1 cellular context compared by ENCODE assay signal in genomic region chr15:80855206-80855605, GRCh38.
TF ChIP-seq lines count a peak whose summit lies in the region.

No MANE protein-coding gene starts in this region.

TF ChIP-seq in WTC11, 78 proteins besides CTCF, POLR2A, EP300 and RAD21 (continued from another document):
- TF ChIP-seq AR (CRISPR knock-in tag; IDR thresholded peaks at IDR 0.05) (no peak), SMAD3 (CRISPR knock-in tag; IDR thresholded peaks at IDR 0.05; ENCODE audit: borderline replicate concordance) (no peak), OVOL2 (CRISPR knock-in tag; IDR thresholded peaks at IDR 0.05; ENCODE audit: borderline replicate concordance) (no peak)
- TF ChIP-seq, protein P1, sequence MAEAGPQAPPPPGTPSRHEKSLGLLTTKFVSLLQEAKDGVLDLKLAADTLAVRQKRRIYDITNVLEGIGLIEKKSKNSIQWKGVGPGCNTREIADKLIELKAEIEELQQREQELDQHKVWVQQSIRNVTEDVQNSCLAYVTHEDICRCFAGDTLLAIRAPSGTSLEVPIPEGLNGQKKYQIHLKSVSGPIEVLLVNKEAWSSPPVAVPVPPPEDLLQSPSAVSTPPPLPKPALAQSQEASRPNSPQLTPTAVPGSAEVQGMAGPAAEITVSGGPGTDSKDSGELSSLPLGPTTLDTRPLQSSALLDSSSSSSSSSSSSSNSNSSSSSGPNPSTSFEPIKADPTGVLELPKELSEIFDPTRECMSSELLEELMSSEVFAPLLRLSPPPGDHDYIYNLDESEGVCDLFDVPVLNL (CRISPR knock-in tag; IDR thresholded peaks at IDR 0.05; ENCODE audit: borderline replicate concordance, low read depth): no peak
